28 cellular contexts compared by ENCODE assay signal in genomic region chr3:60788185-60788584, GRCh38.
"Had no signal": no experiment of that assay in that cellular context is flagged by ENCODE, and none has a peak within 500 bp of the region (broad histone marks: within the 10 kb centered on the region; RNA-seq: fewer than 3 reads in every experiment).

No MANE protein-coding gene starts in this region.

- H3K36me3 Mint-ChIP-seq: stimulated activated memory B cell treated with anti-CD40 and anti-IgM and Interleukin-4, amounts not matched to agents 10 μg/mL and 1 μg/mL and 100 μg/mL, for 72 hours; type B pancreatic cell had no signal

- DNase-seq: stimulated activated CD4-positive, alpha-beta T cell treated with anti-CD3 and anti-CD28 coated beads, Interleukin-2, amount 100 ng/mL, for 24 hours; stimulated activated CD4-positive, alpha-beta T cell treated with anti-CD3 and anti-CD28 coated beads, Interleukin-2, amount 100 ng/mL, for 48 hours; stimulated activated CD4-positive, alpha-beta T cell treated with anti-CD3 and anti-CD28 coated beads, Interleukin-4, amount 100 ng/mL, for 1 hour; stimulated activated CD4-positive, alpha-beta T cell treated with anti-CD3 and anti-CD28 coated beads, Interleukin-4, amount 100 ng/mL, for 24 hours; stimulated activated CD4-positive, alpha-beta T cell treated with anti-CD3 and anti-CD28 coated beads, Interleukin-4, amount 100 ng/mL, for 4 hours; stimulated activated CD8-positive, alpha-beta memory T cell treated with anti-CD3 and anti-CD28 coated beads, Interleukin-4, amount 100 ng/mL, for 48 hours; stimulated activated naive B cell treated with anti-CD40 and anti-IgM and Interleukin-4, amounts not matched to agents 10 μg/mL and 1 μg/mL and 100 μg/mL, for 72 hours; stimulated activated naive CD4-positive, alpha-beta T cell; stimulated activated naive CD4-positive, alpha-beta T cell treated with Interleukin-2 at 50 U/mL for 16 hours; stimulated activated naive CD8-positive, alpha-beta T cell treated with anti-CD3 and anti-CD28 coated beads, Interleukin-15, amount 100 ng/mL, for 72 hours; stimulated activated naive CD8-positive, alpha-beta T cell treated with anti-CD3 and anti-CD28 coated beads, Interleukin-15, Interleukin-2, amounts not matched to agents 100 U/mL and 50 U/mL, for 24 hours; stomach; substantia nigra; testis; thyroid gland; tibial artery; transverse colon; upper lobe of left lung; upper lobe of right lung; uterus had no signal

- H3K4me1 Mint-ChIP-seq: stimulated activated memory B cell treated with anti-CD40 and anti-IgM and Interleukin-4, amounts not matched to agents 10 μg/mL and 1 μg/mL and 100 μg/mL, for 72 hours; stimulated activated naive B cell treated with anti-CD40 and anti-IgM and Interleukin-4, amounts not matched to agents 10 μg/mL and 1 μg/mL and 100 μg/mL, for 72 hours had no signal

- H3K4me3 ChIP-seq: stomach, suprapubic skin, testis, thoracic aorta, thyroid gland, tibial artery, tibial nerve, transverse colon, upper lobe of left lung, upper lobe of right lung, uterus, vagina had no signal

- H3K27ac ChIP-seq: stomach, suprapubic skin, testis, thoracic aorta, thyroid gland, tibial artery, tibial nerve, transverse colon, upper lobe of left lung, upper lobe of right lung, uterus, vagina had no signal

- H3K9me3 Mint-ChIP-seq: stimulated activated naive B cell treated with anti-CD40 and anti-IgM and Interleukin-4, amounts not matched to agents 10 μg/mL and 1 μg/mL and 100 μg/mL, for 72 hours had no signal

- H3K4me1 ChIP-seq: stomach, testis, thyroid gland, tibial nerve, transverse colon, upper lobe of left lung, upper lobe of right lung, uterus, vagina had no signal

- H3K27me3 ChIP-seq: stomach, suprapubic skin, testis, thyroid gland, tibial artery, tibial nerve, transverse colon, upper lobe of left lung, upper lobe of right lung, uterus, vagina had no signal

- H3K27ac Mint-ChIP-seq: stimulated activated memory B cell treated with anti-CD40 and anti-IgM and Interleukin-4, amounts not matched to agents 10 μg/mL and 1 μg/mL and 100 μg/mL, for 72 hours; stimulated activated naive B cell treated with anti-CD40 and anti-IgM and Interleukin-4, amounts not matched to agents 10 μg/mL and 1 μg/mL and 100 μg/mL, for 72 hours; stimulated activated naive CD8-positive, alpha-beta T cell treated with anti-CD3 and anti-CD28 coated beads, Interleukin-15, amount 100 ng/mL, for 72 hours; stimulated activated naive CD8-positive, alpha-beta T cell treated with anti-CD3 and anti-CD28 coated beads, Interleukin-15, Interleukin-2, amounts not matched to agents 100 ng/mL and 50 ng/mL, for 24 hours; type B pancreatic cell had no signal

- ATAC-seq: stimulated activated memory B cell treated with anti-CD40 and anti-IgM and Interleukin-4, amounts not matched to agents 10 μg/mL and 1 μg/mL and 100 μg/mL, for 72 hours; stimulated activated naive B cell treated with anti-CD40 and anti-IgM and Interleukin-4, amounts not matched to agents 10 μg/mL and 1 μg/mL and 100 μg/mL, for 72 hours; stimulated activated naive CD8-positive, alpha-beta T cell treated with anti-CD3 and anti-CD28 coated beads, Interleukin-15, amount 100 ng/mL, for 72 hours; stimulated activated naive CD8-positive, alpha-beta T cell treated with anti-CD3 and anti-CD28 coated beads, Interleukin-15, Interleukin-2, amounts not matched to agents 100 U/mL and 50 U/mL, for 24 hours; upper lobe of right lung had no signal

- H3K9me3 ChIP-seq: testis, thoracic aorta, thyroid gland, transverse colon, upper lobe of left lung, upper lobe of right lung, uterus, vagina had no signal

- FAIRE-seq: urothelium cell line had no signal

- H3K36me3 ChIP-seq: stomach, suprapubic skin, thoracic aorta, thyroid gland, tibial artery, tibial nerve, transverse colon, upper lobe of left lung, upper lobe of right lung, uterus, vagina had no signal

- H3K4me3 Mint-ChIP-seq: stimulated activated memory B cell treated with anti-CD40 and anti-IgM and Interleukin-4, amounts not matched to agents 10 μg/mL and 1 μg/mL and 100 μg/mL, for 72 hours; stimulated activated naive B cell treated with anti-CD40 and anti-IgM and Interleukin-4, amounts not matched to agents 10 μg/mL and 1 μg/mL and 100 μg/mL, for 72 hours; stimulated activated naive CD8-positive, alpha-beta T cell treated with anti-CD3 and anti-CD28 coated beads, Interleukin-15, amount 100 ng/mL, for 72 hours; stimulated activated naive CD8-positive, alpha-beta T cell treated with anti-CD3 and anti-CD28 coated beads, Interleukin-15, Interleukin-2, amounts not matched to agents 100 ng/mL and 50 ng/mL, for 24 hours; type B pancreatic cell had no signal
